24 cellular contexts compared by ENCODE assay signal in the genomic region with DNA sequence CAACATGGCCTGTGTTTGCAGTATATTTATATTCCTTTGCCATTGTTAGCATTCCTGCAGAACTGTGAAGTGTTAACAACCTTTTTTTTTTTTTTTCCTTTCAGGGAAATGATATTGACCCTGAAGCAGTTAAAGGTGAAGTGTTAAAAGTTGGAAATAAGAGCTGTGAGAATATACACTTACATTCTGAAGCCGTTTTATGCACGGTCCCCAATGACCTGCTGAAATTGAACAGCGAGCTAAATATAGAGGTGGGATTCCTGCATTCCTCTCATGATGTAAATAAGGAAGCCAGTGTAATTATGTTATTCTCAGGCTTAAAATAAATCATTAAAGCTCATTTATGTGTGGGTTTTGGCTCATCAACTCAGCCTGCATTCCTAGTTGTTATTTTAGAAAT.
"Had no signal": no experiment of that assay in that cellular context is flagged by ENCODE, and none has a peak within 500 bp of the region (broad histone marks: within the 10 kb centered on the region; RNA-seq: fewer than 3 reads in every experiment).

No MANE protein-coding gene starts in this region.

- H3K36me3 Mint-ChIP-seq: naive thymus-derived CD4-positive, alpha-beta T cell; natural killer cell treated with Interleukin-12 subunit alpha and Interleukin-12 subunit beta and Interleukin-15 and Interleukin-18, amount 100 ng/mL, for 72 hours; stimulated activated naive B cell treated with anti-CD40 and anti-IgM and Interleukin-4, amounts not matched to agents 10 μg/mL and 1 μg/mL and 100 μg/mL, for 72 hours had no signal

- H3K4me1 ChIP-seq: testis, vagina had no signal

- H3K27ac ChIP-seq: left ventricle myocardium inferior, ovary, stomach, testis, thyroid gland, transverse colon, upper lobe of left lung, vagina had no signal

- H3K9me3 ChIP-seq: left ventricle myocardium inferior, mucosa of descending colon, ovary, sigmoid colon, stomach, testis, thyroid gland, transverse colon, vagina had no signal

- H3K27me3 Mint-ChIP-seq: progenitor cell of endocrine pancreas had no signal

- H3K27ac Mint-ChIP-seq: naive thymus-derived CD4-positive, alpha-beta T cell; natural killer cell treated with Interleukin-12 subunit alpha and Interleukin-12 subunit beta and Interleukin-15 and Interleukin-18, amount 100 ng/mL, for 72 hours; stimulated activated naive B cell treated with anti-CD40 and anti-IgM and Interleukin-4, amounts not matched to agents 10 μg/mL and 1 μg/mL and 100 μg/mL, for 72 hours had no signal

- H3K4me3 ChIP-seq: left ventricle myocardium inferior, lung, mucosa of descending colon, ovary, sigmoid colon, smooth muscle cell, stomach, testis, thyroid gland, transverse colon, upper lobe of left lung, vagina had no signal

- H3K27me3 ChIP-seq: ovary, sigmoid colon, stomach, testis, thyroid gland, transverse colon, upper lobe of left lung, vagina had no signal

- ATAC-seq: left colon; mucosa of descending colon; naive thymus-derived CD4-positive, alpha-beta T cell; natural killer cell treated with Interleukin-12 subunit alpha and Interleukin-12 subunit beta and Interleukin-15 and Interleukin-18, amount 100 ng/mL, for 72 hours; right cardiac atrium; stimulated activated naive B cell treated with anti-CD40 and anti-IgM and Interleukin-4, amounts not matched to agents 10 μg/mL and 1 μg/mL and 100 μg/mL, for 72 hours; stimulated activated naive CD8-positive, alpha-beta T cell treated with anti-CD3 and anti-CD28 coated beads, Interleukin-15, Interleukin-2, amounts not matched to agents 100 U/mL and 50 U/mL, for 24 hours had no signal

- DNase-seq: hippocampal formation; left colon; left ventricle myocardium inferior; midbrain; mucosa of descending colon; naive thymus-derived CD4-positive, alpha-beta T cell; ovary; retina; right cardiac atrium; sigmoid colon; stimulated activated CD4-positive, alpha-beta T cell treated with anti-CD3 and anti-CD28 coated beads, Interleukin-2, amount 100 ng/mL, for 24 hours; stimulated activated CD4-positive, alpha-beta T cell treated with anti-CD3 and anti-CD28 coated beads, Interleukin-4, amount 100 ng/mL, for 1 hour; stimulated activated naive B cell treated with anti-CD40 and anti-IgM and Interleukin-4, amounts not matched to agents 10 μg/mL and 1 μg/mL and 100 μg/mL, for 72 hours; stimulated activated naive CD8-positive, alpha-beta T cell treated with anti-CD3 and anti-CD28 coated beads, Interleukin-15, Interleukin-2, amounts not matched to agents 100 U/mL and 50 U/mL, for 24 hours; stomach; testis; thyroid gland; transverse colon; upper lobe of left lung had no signal

- H3K36me3 ChIP-seq: ovary, sigmoid colon, thyroid gland, transverse colon, upper lobe of left lung, vagina had no signal

- H3K9me3 Mint-ChIP-seq: naive thymus-derived CD4-positive, alpha-beta T cell; natural killer cell treated with Interleukin-12 subunit alpha and Interleukin-12 subunit beta and Interleukin-15 and Interleukin-18, amount 100 ng/mL, for 72 hours; stimulated activated naive B cell treated with anti-CD40 and anti-IgM and Interleukin-4, amounts not matched to agents 10 μg/mL and 1 μg/mL and 100 μg/mL, for 72 hours had no signal

- H3K4me3 Mint-ChIP-seq: naive thymus-derived CD4-positive, alpha-beta T cell; natural killer cell treated with Interleukin-12 subunit alpha and Interleukin-12 subunit beta and Interleukin-15 and Interleukin-18, amount 100 ng/mL, for 72 hours; stimulated activated naive B cell treated with anti-CD40 and anti-IgM and Interleukin-4, amounts not matched to agents 10 μg/mL and 1 μg/mL and 100 μg/mL, for 72 hours had no signal

- H3K4me1 Mint-ChIP-seq: naive thymus-derived CD4-positive, alpha-beta T cell; stimulated activated naive B cell treated with anti-CD40 and anti-IgM and Interleukin-4, amounts not matched to agents 10 μg/mL and 1 μg/mL and 100 μg/mL, for 72 hours had no signal
